Comparison of ENCODE assay signal across 25 cellular contexts in the genomic region with DNA sequence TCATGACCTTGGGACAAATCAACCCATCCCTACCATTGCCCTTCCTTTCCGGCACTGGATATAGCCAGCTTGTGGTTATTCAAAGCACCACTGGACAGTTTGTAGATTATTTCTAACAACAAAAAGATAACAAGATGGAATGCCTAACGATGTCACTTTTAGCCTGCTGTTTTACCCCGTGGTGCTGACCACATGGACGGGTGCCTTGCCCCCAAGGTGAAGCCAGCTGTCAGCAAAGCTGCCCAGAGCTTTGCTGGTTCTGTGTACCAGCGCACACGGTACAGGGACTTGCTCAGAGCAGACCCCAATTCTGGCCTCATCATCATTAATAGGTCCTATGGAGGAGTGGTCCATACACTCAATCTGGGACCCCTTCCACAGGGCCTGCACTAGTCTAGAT.
"Had no signal": no experiment of that assay in that cellular context is flagged by ENCODE, and none has a peak within 500 bp of the region (broad histone marks: within the 10 kb centered on the region; RNA-seq: fewer than 3 reads in every experiment).

No MANE protein-coding gene starts in this region.

- H3K9me3 ChIP-seq: colonic mucosa, gastrocnemius medialis, ovary, psoas muscle, right lobe of liver, stomach, thyroid gland had no signal

- H3K4me1 ChIP-seq: colonic mucosa, gastrocnemius medialis, psoas muscle, right lobe of liver, thyroid gland had no signal

- ATAC-seq: esophagus mucosa; gastrocnemius medialis; naive thymus-derived CD4-positive, alpha-beta T cell; psoas muscle; right lobe of liver; stimulated activated effector memory CD8-positive, alpha-beta T cell treated with anti-CD3 and anti-CD28 coated beads, Interleukin-12 subunit alpha, Interleukin-12 subunit beta, amount 100 ng/mL, for 72 hours had no signal

- H3K4me2 ChIP-seq: hepatocyte, smooth muscle cell had no signal

- H3K4me3 ChIP-seq: colonic mucosa, gastrocnemius medialis, hepatocyte, lung, ovary, psoas muscle, right lobe of liver, smooth muscle cell, stomach, thyroid gland had no signal

- DNase-seq: colonic mucosa; effector CD8-positive, alpha-beta T cell; endodermal cell; foreskin fibroblast; gastrocnemius medialis; head of caudate nucleus; left colon; naive thymus-derived CD4-positive, alpha-beta T cell; occipital lobe; ovary; posterior cingulate gyrus; psoas muscle; right lobe of liver; stimulated activated CD4-positive, alpha-beta T cell treated with anti-CD3 and anti-CD28 coated beads, Interleukin-12 subunit alpha, Interleukin-12 subunit beta, amount 100 ng/mL, for 4 hours; stimulated activated CD4-positive, alpha-beta T cell treated with anti-CD3 and anti-CD28 coated beads, Interleukin-1b, Interleukin-23, amount 100 ng/mL, for 48 hours; stimulated activated CD4-positive, alpha-beta T cell treated with anti-CD3 and anti-CD28 coated beads, Interleukin-4, amount 100 ng/mL, for 24 hours; stimulated activated naive CD4-positive, alpha-beta T cell treated with Interleukin-2 at 50 U/mL for 16 hours; stomach; thyroid gland had no signal

- H3K27me3 ChIP-seq: colonic mucosa, gastrocnemius medialis, hepatocyte, ovary, right lobe of liver, stomach, thyroid gland had no signal

- H3K79me2 ChIP-seq: hepatocyte had no signal

- H2AFZ ChIP-seq: hepatocyte had no signal

- H3K36me3 ChIP-seq: colonic mucosa, gastrocnemius medialis, ovary, right lobe of liver, thyroid gland had no signal

- H3K27ac ChIP-seq: colonic mucosa, epithelial cell of prostate, gastrocnemius medialis, hepatocyte, ovary, psoas muscle, right lobe of liver, stomach, thyroid gland had no signal
